7 cellular contexts compared by ENCODE assay signal in the genomic region with DNA sequence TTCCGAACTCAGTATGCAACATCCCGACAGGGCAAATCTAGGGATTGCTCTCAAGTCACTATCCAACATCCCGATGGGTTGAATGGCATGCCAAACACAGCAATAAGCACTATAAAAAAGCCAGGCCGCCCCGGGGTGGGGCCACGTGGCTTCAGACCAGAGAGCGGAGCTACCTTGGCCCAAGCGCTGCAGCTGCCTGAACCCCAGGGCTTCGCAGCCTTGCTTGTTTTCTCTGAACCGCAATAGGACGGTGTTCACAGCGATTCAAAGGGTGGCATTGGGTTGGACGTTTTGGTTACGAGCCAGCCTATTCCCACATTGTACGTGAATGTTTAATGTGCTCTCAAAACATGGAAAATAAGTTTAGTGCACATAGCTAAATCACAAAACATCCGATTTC.
DNase-seq lines count a peak whose midpoint lies in the region; ATAC-seq, FAIRE-seq and TF ChIP-seq lines count a peak whose summit lies in the region.
"Not testable (repeated sequence)": the region's sequence is repeated elsewhere in the genome, so short reads cannot be mapped to it uniquely, and the experiment has no call there.

No MANE protein-coding gene starts in this region.

- not testable (repeated sequence) for H3K9me3 ChIP-seq in Caco-2; kidney (ENCODE audit: control insufficient read depth in 1 of 2, low read length in 2 of 2)

- H3K27ac ChIP-seq in kidney (ENCODE audit: low read depth in 2 of 2, low read length in 2 of 2): not testable (repeated sequence)

- not testable (repeated sequence) for H3K4me1 Mint-ChIP-seq in Caco-2 (ENCODE audit: low read depth, unreplicated experiment); WTC11

- ATAC-seq in WTC11 (peak; percentile 16; the same call in 1 of the 2 replicates), left lobe of liver (peak; percentile 56)
- ATAC-seq in stimulated activated naive CD8-positive, alpha-beta T cell treated with anti-CD3 and anti-CD28 coated beads, Interleukin-15, Interleukin-2, amounts not matched to agents 100 U/mL and 50 U/mL, for 24 hours: peak; percentile 19

- DNase-seq in Caco-2 (peak; percentile 27 to 43), ecto neural progenitor cell (ENCODE audit: low spot score) (peak; percentile 27), kidney (peak; percentile 32), posterior vena cava (ENCODE audit: low spot score) (peak; percentile 52)
- not testable (repeated sequence) for DNase-seq in WTC11 (ENCODE audit: low spot score); left lobe of liver (ENCODE audit: low spot score); stimulated activated naive CD8-positive, alpha-beta T cell treated with anti-CD3 and anti-CD28 coated beads, Interleukin-15, Interleukin-2, amounts not matched to agents 100 U/mL and 50 U/mL, for 24 hours

- H3K4me3 Mint-ChIP-seq in Caco-2 (ENCODE audit: unreplicated experiment); WTC11: not testable (repeated sequence)

- H3K27me3 ChIP-seq in Caco-2 (replicated peaks; ENCODE audit: control insufficient read depth, insufficient read depth, low read length): not testable (repeated sequence)

- TF ChIP-seq CTCF in Caco-2 (IDR thresholded peaks at IDR 0.05; ENCODE audit: insufficient read depth in 1 of 2, low read depth in 1 of 2, low read length in 1 of 2, severe bottlenecking in 1 of 2, unreplicated experiment in 1 of 2); WTC11 (IDR thresholded peaks at IDR 0.05); kidney (IDR thresholded peaks at IDR 0.05; ENCODE audit: borderline replicate concordance, extremely low read depth, insufficient read depth): not testable (repeated sequence)

- intact Hi-C loops in Caco-2 (cut with micrococcal nuclease; ENCODE audit: unreplicated experiment); kidney (cut with DNase I); posterior vena cava (cut with DNase I): not testable (repeated sequence)

- H3K36me3 ChIP-seq in Caco-2 (ENCODE audit: control insufficient read depth, insufficient read depth, low read length); kidney (ENCODE audit: control insufficient read depth in 1 of 2, insufficient read depth in 2 of 2, low read length in 2 of 2): not testable (repeated sequence)

- H3K9me3 Mint-ChIP-seq in Caco-2 (ENCODE audit: unreplicated experiment); WTC11: not testable (repeated sequence)

- peak overlapping the region; percentile 8; the same call in 1 of the 2 replicates for H3K4me3 ChIP-seq in Caco-2 (ENCODE audit: low read depth, low read length)
- H3K4me3 ChIP-seq in kidney (ENCODE audit: low read length in 2 of 2): not testable (repeated sequence)

- not testable (repeated sequence) for H3K9ac ChIP-seq in kidney (ENCODE audit: low read length in 2 of 2)

- H3K4me1 ChIP-seq in Caco-2; kidney (ENCODE audit: control insufficient read depth in 1 of 2, insufficient read depth in 1 of 2, low read depth in 1 of 2, low read length in 2 of 2): not testable (repeated sequence)

- CTCF ChIA-PET in Caco-2 (lab: Charles Lee); WTC11 (lab: Charles Lee): not testable (repeated sequence)

- not testable (repeated sequence) for FAIRE-seq in kidney (lab: Jason Lieb, UNC)

- not testable (repeated sequence) for H3K27me3 Mint-ChIP-seq in Caco-2 (ENCODE audit: insufficient read depth, unreplicated experiment); WTC11 (ENCODE audit: low read depth)

- BruUV-seq in Caco-2 (replicated peaks; lab: Mats Ljungman, UMichigan): not testable (repeated sequence)

- not testable (repeated sequence) for H3K36me3 Mint-ChIP-seq in Caco-2 (ENCODE audit: insufficient read depth, unreplicated experiment); WTC11

- H3K27ac Mint-ChIP-seq in Caco-2 (ENCODE audit: unreplicated experiment); WTC11: not testable (repeated sequence)

- POLR2A ChIA-PET in Caco-2 (lab: Charles Lee); WTC11 (lab: Charles Lee): not testable (repeated sequence)
